ENCODE assay signal across 22 cellular contexts in genomic region chr10:110103921-110104461, GRCh38.
DNase-seq lines count a peak whose midpoint lies in the region; ATAC-seq, FAIRE-seq and TF ChIP-seq lines count a peak whose summit lies in the region.
"Had no signal": no experiment of that assay in that cellular context is flagged by ENCODE, and none has a peak within 500 bp of the region (broad histone marks: within the 10 kb centered on the region; RNA-seq: fewer than 3 reads in every experiment).

No MANE protein-coding gene starts in this region.

- no peak overlapping the region for H3K4me3 ChIP-seq in CD4-positive, CD25-positive, alpha-beta regulatory T cell (ENCODE audit: low read depth, low read length)
- H3K4me3 ChIP-seq in keratinocyte (ENCODE audit: control insufficient read depth in 2 of 3, extremely low read depth in 1 of 3, insufficient read depth in 2 of 3, low read depth in 1 of 3, low read length in 3 of 3): no peak overlapping the region
- H3K4me3 ChIP-seq: adrenal gland, right atrium auricular region, suprapubic skin had no signal

- no peak overlapping the region for H3K4me3 Mint-ChIP-seq in CD4-positive, CD25-positive, alpha-beta regulatory T cell
- no peak overlapping the region for H3K4me3 Mint-ChIP-seq in activated naive CD8-positive, alpha-beta T cell treated with anti-CD3 and anti-CD28 coated beads, Interleukin-2, amount 50 U/mL, for 24 hours
- H3K4me3 Mint-ChIP-seq: mesothelial cell of epicardium; T-helper 1 cell treated with Interleukin-12 subunit alpha and Interleukin-12 subunit beta and Interleukin-4 antibody, amounts not matched to agents 30 μg/mL and 1 μg/mL, for 36 hours; WTC11 had no signal

- dilution Hi-C loops in keratinocyte (cut with MboI; ENCODE audit: extremely low pct_ligation_motif_present, low sequenced_read_pairs): no loop called here

- H3K9me3 ChIP-seq in CD4-positive, CD25-positive, alpha-beta regulatory T cell (ENCODE audit: control insufficient read depth in 2 of 2, low read length in 2 of 2): no peaks in the 10 kb centered on the region
- H3K9me3 ChIP-seq in keratinocyte (ENCODE audit: control insufficient read depth, low read depth, low read length): no peaks in the 10 kb centered on the region
- H3K9me3 ChIP-seq: adrenal gland, right atrium auricular region, suprapubic skin had no signal

- H3K4me1 Mint-ChIP-seq in CD4-positive, CD25-positive, alpha-beta regulatory T cell: peaks cover 40 to 75% (median 54%) of the 10 kb centered on the region in 4 donors
- H3K4me1 Mint-ChIP-seq in activated naive CD8-positive, alpha-beta T cell treated with anti-CD3 and anti-CD28 coated beads, Interleukin-2, amount 50 U/mL, for 24 hours: peaks cover 67% of the 10 kb centered on the region
- H3K4me1 Mint-ChIP-seq: WTC11 had no signal

- peak; percentile 65 for FAIRE-seq in GM19239 (lab: Jason Lieb, UNC)
- FAIRE-seq in keratinocyte (lab: Jason Lieb, UNC): peak; percentile 26
- FAIRE-seq: islet of Langerhans had no signal

- ATAC-seq in CD4-positive, CD25-positive, alpha-beta regulatory T cell (ENCODE audit: low read depth in 2 of 2): no peak
- ATAC-seq in activated naive CD8-positive, alpha-beta T cell treated with anti-CD3 and anti-CD28 coated beads, Interleukin-2, amount 50 U/mL, for 24 hours: no peak
- no peak for ATAC-seq in esophagus mucosa
- ATAC-seq: WTC11 had no signal

- H3K79me2 ChIP-seq in keratinocyte (ENCODE audit: control insufficient read depth, insufficient read depth, low read length): no peaks in the 10 kb centered on the region

- no peak for TF ChIP-seq CTCF in keratinocyte (optimal IDR thresholded peaks at IDR 0.05 in 1 of 3, IDR thresholded peaks at IDR 0.05 in 1 of 3, conservative IDR thresholded peaks at IDR 0.05 in 1 of 3; ENCODE audit: extremely low read depth in 1 of 3, insufficient read depth in 2 of 3, low read length in 3 of 3)

- H4K20me1 ChIP-seq in keratinocyte (ENCODE audit: control insufficient read depth, extremely low read depth, insufficient read depth, low read length): no peaks in the 10 kb centered on the region

- peaks cover 54% of the 10 kb centered on the region for H3K36me3 Mint-ChIP-seq in CD4-positive, CD25-positive, alpha-beta regulatory T cell
- peaks cover 6% of the 10 kb centered on the region for H3K36me3 Mint-ChIP-seq in activated naive CD8-positive, alpha-beta T cell treated with anti-CD3 and anti-CD28 coated beads, Interleukin-2, amount 50 U/mL, for 24 hours (ENCODE audit: low read depth)

- H3K9ac ChIP-seq in keratinocyte (ENCODE audit: control insufficient read depth, extremely low read depth, insufficient read depth, low read length): no peak overlapping the region

- peaks cover 5% of the 10 kb centered on the region for H3K4me1 ChIP-seq in CD4-positive, CD25-positive, alpha-beta regulatory T cell (ENCODE audit: control insufficient read depth, insufficient read depth, low read length, poor library complexity, severe bottlenecking)
- no peaks in the 10 kb centered on the region for H3K4me1 ChIP-seq in keratinocyte (ENCODE audit: control insufficient read depth, extremely low read depth, insufficient read depth, low read length)
- H3K4me1 ChIP-seq: right atrium auricular region, suprapubic skin had no signal

- no peaks in the 10 kb centered on the region for H3K9me3 Mint-ChIP-seq in CD4-positive, CD25-positive, alpha-beta regulatory T cell
- H3K9me3 Mint-ChIP-seq in activated naive CD8-positive, alpha-beta T cell treated with anti-CD3 and anti-CD28 coated beads, Interleukin-2, amount 50 U/mL, for 24 hours: peaks cover 4% of the 10 kb centered on the region
- H3K9me3 Mint-ChIP-seq: mesothelial cell of epicardium; T-helper 1 cell treated with Interleukin-12 subunit alpha and Interleukin-12 subunit beta and Interleukin-4 antibody, amounts not matched to agents 30 μg/mL and 1 μg/mL, for 36 hours; WTC11 had no signal

- no peak overlapping the region for H3K27ac ChIP-seq in CD4-positive, CD25-positive, alpha-beta regulatory T cell (ENCODE audit: insufficient read depth, low read length, poor library complexity, severe bottlenecking)
- H3K27ac ChIP-seq in keratinocyte (ENCODE audit: control insufficient read depth, insufficient read depth, low read length): no peak overlapping the region
- H3K27ac ChIP-seq: adrenal gland, right atrium auricular region, suprapubic skin had no signal

- H3K27me3 ChIP-seq in CD4-positive, CD25-positive, alpha-beta regulatory T cell (ENCODE audit: control insufficient read depth, insufficient read depth, low read length): no peaks in the 10 kb centered on the region
- H3K27me3 ChIP-seq in keratinocyte (ENCODE audit: control insufficient read depth, extremely low read depth, insufficient read depth, low read length): no peaks in the 10 kb centered on the region
- H3K27me3 ChIP-seq: adrenal gland, right atrium auricular region, suprapubic skin had no signal

- DNase-seq in CD4-positive, CD25-positive, alpha-beta regulatory T cell: no peak
- DNase-seq in GM19239 (ENCODE audit: insufficient read length, low spot score) (no peak), keratinocyte (ENCODE audit: low read depth, low spot score) (no peak), kidney glomerular epithelial cell (lab: John Stamatoyannopoulos, UW) (no peak), 8988T (no peak)
- no peak for DNase-seq in activated naive CD8-positive, alpha-beta T cell treated with anti-CD3 and anti-CD28 coated beads, Interleukin-2, amount 50 U/mL, for 24 hours
- DNase-seq: activated CD8-positive, alpha-beta memory T cell treated with anti-CD3 and anti-CD28 coated beads, Interleukin-2, amount 50 U/mL, for 48 hours; adrenal gland; central memory CD4-positive, alpha-beta T cell; DMS53; glutamatergic neuron; NCI-H1930; NCI-H510A treated with DMSO at 0.1 percent for 48 hours; SHP77; stimulated activated CD4-positive, alpha-beta T cell treated with anti-CD3 and anti-CD28 coated beads, Interleukin-1b, Interleukin-23, amount 100 ng/mL, for 48 hours had no signal

- H3K36me3 ChIP-seq in CD4-positive, CD25-positive, alpha-beta regulatory T cell (ENCODE audit: control insufficient read depth, insufficient read depth, low read length): peaks cover 50% of the 10 kb centered on the region
- peaks cover 0 to 1% of the 10 kb centered on the region in 2 experiments for H3K36me3 ChIP-seq in keratinocyte (ENCODE audit: control insufficient read depth in 2 of 2, extremely low read depth in 1 of 2, insufficient read depth in 2 of 2, low read length in 2 of 2)
- H3K36me3 ChIP-seq: adrenal gland had no signal

- peak overlapping the region; percentile 25 to 99 (median 88) for H3K27ac Mint-ChIP-seq in CD4-positive, CD25-positive, alpha-beta regulatory T cell
- peak overlapping the region; percentile 95 for H3K27ac Mint-ChIP-seq in activated naive CD8-positive, alpha-beta T cell treated with anti-CD3 and anti-CD28 coated beads, Interleukin-2, amount 50 U/mL, for 24 hours
- H3K27ac Mint-ChIP-seq: mesothelial cell of epicardium; T-helper 1 cell treated with Interleukin-12 subunit alpha and Interleukin-12 subunit beta and Interleukin-4 antibody, amounts not matched to agents 30 μg/mL and 1 μg/mL, for 36 hours; WTC11 had no signal

- no peaks in the 10 kb centered on the region for H3K9me1 ChIP-seq in keratinocyte (ENCODE audit: control insufficient read depth, extremely low read depth, insufficient read depth, low read length)

- no peak overlapping the region for H3K4me2 ChIP-seq in keratinocyte (ENCODE audit: control insufficient read depth, extremely low read depth, insufficient read depth, low read depth, low read length)

- no peak overlapping the region for H2AFZ ChIP-seq in keratinocyte (ENCODE audit: control insufficient read depth, low read length)

- no peaks in the 10 kb centered on the region for H3K27me3 Mint-ChIP-seq in CD4-positive, CD25-positive, alpha-beta regulatory T cell
- H3K27me3 Mint-ChIP-seq in activated naive CD8-positive, alpha-beta T cell treated with anti-CD3 and anti-CD28 coated beads, Interleukin-2, amount 50 U/mL, for 24 hours: no peaks in the 10 kb centered on the region
